8 cellular contexts compared by ENCODE assay signal in genomic region chr13:44142911-44143665, GRCh38.
DNase-seq lines count a peak whose midpoint lies in the region; ATAC-seq, FAIRE-seq and TF ChIP-seq lines count a peak whose summit lies in the region.

No MANE protein-coding gene starts in this region.

- peaks cover 6% of the 10 kb centered on the region for H3K27me3 Mint-ChIP-seq in stimulated activated naive CD8-positive, alpha-beta T cell treated with anti-CD3 and anti-CD28 coated beads, Interleukin-15, Interleukin-2, amounts not matched to agents 100 ng/mL and 50 ng/mL, for 24 hours

- H2BK15ac ChIP-seq in mesendoderm (replicated peaks; ENCODE audit: low read depth): no peak overlapping the region

- no peak overlapping the region for H3K27ac Mint-ChIP-seq in stimulated activated naive CD8-positive, alpha-beta T cell treated with anti-CD3 and anti-CD28 coated beads, Interleukin-15, Interleukin-2, amounts not matched to agents 100 ng/mL and 50 ng/mL, for 24 hours

- H2AK5ac ChIP-seq in mesendoderm (ENCODE audit: low read length): no peak overlapping the region

- H3K4me1 ChIP-seq in GM12878 (ENCODE audit: control insufficient read depth, insufficient read depth, low read length) (peaks cover 5% of the 10 kb centered on the region), mesendoderm (ENCODE audit: control insufficient read depth, low read depth, low read length) (peaks cover 3% of the 10 kb centered on the region)

- no peaks in the 10 kb centered on the region; the same call in 2 of the 3 replicates for H3K9me3 ChIP-seq in GM12878 (replicated peaks; ENCODE audit: control insufficient read depth, insufficient read depth, low read length)

- no peak for DNase-seq in stimulated activated naive CD8-positive, alpha-beta T cell treated with anti-CD3 and anti-CD28 coated beads, Interleukin-15, Interleukin-2, amounts not matched to agents 100 U/mL and 50 U/mL, for 24 hours
- DNase-seq in GM12878 (ENCODE audit: low read depth, low spot score) (no peak), mesendoderm (peak; percentile 86), omental fat pad (ENCODE audit: low spot score) (no peak), GM10266 (ENCODE audit: extremely low spot score) (no peak)

- ATAC-seq in stimulated activated naive CD8-positive, alpha-beta T cell treated with anti-CD3 and anti-CD28 coated beads, Interleukin-15, Interleukin-2, amounts not matched to agents 100 U/mL and 50 U/mL, for 24 hours: no peak
- ATAC-seq in GM12878: no peak
- ATAC-seq in HG03457 (IDR thresholded peaks at IDR 0.05; ENCODE audit: unreplicated experiment): no peak
- no peak for ATAC-seq in omental fat pad (ENCODE audit: low FRiP score)
- no peak for ATAC-seq in GM18520 (IDR thresholded peaks at IDR 0.05; ENCODE audit: unreplicated experiment)

- H3K4me3 ChIP-seq in GM12878: no peak overlapping the region
- no peak overlapping the region for H3K4me3 ChIP-seq in mesendoderm (ENCODE audit: low read length)

- no peaks in the 10 kb centered on the region for H3K79me2 ChIP-seq in GM12878 (ENCODE audit: control insufficient read depth, insufficient read depth, low read length)
- H3K79me2 ChIP-seq in mesendoderm (ENCODE audit: control insufficient read depth, insufficient read depth, low read length): no peaks in the 10 kb centered on the region

- no peak overlapping the region for H4K5ac ChIP-seq in mesendoderm (ENCODE audit: low read length)

- H3K36me3 ChIP-seq in GM12878 (ENCODE audit: control insufficient read depth in 2 of 2, insufficient read depth in 2 of 2, low read length in 1 of 2) (no peaks in the 10 kb centered on the region), mesendoderm (ENCODE audit: control insufficient read depth, insufficient read depth, low read length) (no peaks in the 10 kb centered on the region)

- no peaks in the 10 kb centered on the region for H3K36me3 Mint-ChIP-seq in stimulated activated naive CD8-positive, alpha-beta T cell treated with anti-CD3 and anti-CD28 coated beads, Interleukin-15, Interleukin-2, amounts not matched to agents 100 ng/mL and 50 ng/mL, for 24 hours (ENCODE audit: low read depth)

- 0 out of 2 replicates have a peak overlapping the region, but pooled peaks have one; percentile 97 for H2AFZ ChIP-seq in GM12878 (ENCODE audit: control insufficient read depth, low read depth, low read length)

- H3K9ac ChIP-seq in GM12878 (ENCODE audit: control insufficient read depth, insufficient read depth, low read length): no peak overlapping the region
- H3K9ac ChIP-seq in mesendoderm (ENCODE audit: low read length): no peak overlapping the region

- TF ChIP-seq EP300 in GM12878 (IDR thresholded peaks at IDR 0.05; ENCODE audit: borderline replicate concordance in 1 of 2, control insufficient read depth in 1 of 2, low read depth in 2 of 2, low read length in 2 of 2): no peak

- H3K27me3 ChIP-seq in GM12878 (replicated peaks in 1 of 2; ENCODE audit: control insufficient read depth in 2 of 2, insufficient read depth in 2 of 2, low read length in 1 of 2) (peaks cover 0 to 6% of the 10 kb centered on the region in 2 experiments; a peak in 2 of 4 replicates), mesendoderm (ENCODE audit: insufficient read depth, low read length, poor library complexity) (no peaks in the 10 kb centered on the region)

- 47% methylated on average over 4 of the region's 4 CpGs for WGBS in GM12878 (ENCODE audit: insufficient coverage, insufficient replicate concordance, low lambda C conversion rate, missing lambda C conversion rate)
- no CpG with 5 or more reads among the region's 4 CpGs for WGBS in mesendoderm (ENCODE audit: extremely low coverage, insufficient coverage, low lambda C conversion rate)

- no peak for TF ChIP-seq POLR2A in GM12878 (IDR thresholded peaks at IDR 0.05; ENCODE audit: low read depth, low read length)

- RAD21 ChIA-PET in GM12878 (lab: Charles Lee; ENCODE audit: unreplicated experiment): no interaction called here

- H3K27ac ChIP-seq in GM12878 (ENCODE audit: control insufficient read depth, insufficient read depth) (no peak overlapping the region), mesendoderm (ENCODE audit: low read depth, low read length) (no peak overlapping the region)

- FAIRE-seq in GM12878 (lab: Jason Lieb, UNC): no peak

- no peaks in the 10 kb centered on the region for H3K9me3 Mint-ChIP-seq in stimulated activated naive CD8-positive, alpha-beta T cell treated with anti-CD3 and anti-CD28 coated beads, Interleukin-15, Interleukin-2, amounts not matched to agents 100 ng/mL and 50 ng/mL, for 24 hours

- SMC1A ChIA-PET in GM12878 (lab: Charles Lee; ENCODE audit: uncharacterized antibody, unreplicated experiment): interaction anchor here (0.6 kb wide), 1 partner anchor 417 kb away, joined by 4 read pairs; no protein-coding TSS in a partner anchor

- no peak overlapping the region for H3K23ac ChIP-seq in mesendoderm (ENCODE audit: low read length)

- no peaks in the 10 kb centered on the region for H4K20me1 ChIP-seq in GM12878 (ENCODE audit: control insufficient read depth, insufficient read depth)

- CTCF ChIA-PET in GM12878 (lab: Yijun Ruan, JAX): interaction anchor here (1.1 kb wide), 1 partner anchor 235 kb away, joined by 3 read pairs; no protein-coding TSS in a partner anchor

- peaks cover 26% of the 10 kb centered on the region for H3K4me1 Mint-ChIP-seq in stimulated activated naive CD8-positive, alpha-beta T cell treated with anti-CD3 and anti-CD28 coated beads, Interleukin-15, Interleukin-2, amounts not matched to agents 100 ng/mL and 50 ng/mL, for 24 hours (ENCODE audit: low read depth)

- intact Hi-C loops in GM12878 (cut with micrococcal nuclease; ENCODE audit: unreplicated experiment): no loop called here

- H3K18ac ChIP-seq in mesendoderm (ENCODE audit: low read length): no peak overlapping the region

- no peak overlapping the region for H2BK5ac ChIP-seq in mesendoderm (ENCODE audit: low read length)

- no TSS peak for BruUV-seq in GM12878 (replicated peaks; lab: Mats Ljungman, UMichigan)

- in situ Hi-C loops in GM12878 (cut with MboI): no loop called here

- H3K4ac ChIP-seq in mesendoderm (ENCODE audit: low read depth, low read length): no peak overlapping the region

- TF ChIP-seq RAD21 in GM12878 (IDR thresholded peaks at IDR 0.05; ENCODE audit: insufficient read depth, low read depth, low read length): no peak

- no peak for TF ChIP-seq CTCF in GM12878 (IDR thresholded peaks at IDR 0.05 in 2 of 3, conservative IDR thresholded peaks at IDR 0.05 in 1 of 3; ENCODE audit: control insufficient read depth in 2 of 3, extremely low read depth in 1 of 3, insufficient read depth in 1 of 3, low read depth in 3 of 3, low read length in 3 of 3)
- TF ChIP-seq CTCF in omental fat pad (IDR thresholded peaks at IDR 0.05): no peak
- no peak for TF ChIP-seq CTCF in GM10266 (IDR thresholded peaks at IDR 0.05; ENCODE audit: control insufficient read depth, insufficient read depth, low read depth, missing control alignments)

- H3K4me2 ChIP-seq in GM12878 (ENCODE audit: control insufficient read depth, insufficient read depth) (no peak overlapping the region), mesendoderm (ENCODE audit: low read length) (no peak overlapping the region)

- no peak overlapping the region for H2BK120ac ChIP-seq in mesendoderm (ENCODE audit: low read depth, low read length)

- H4K8ac ChIP-seq in mesendoderm (ENCODE audit: low read depth, low read length): no peak overlapping the region

- no peaks in the 10 kb centered on the region for H3K79me1 ChIP-seq in mesendoderm (ENCODE audit: low read length)

- H3K56ac ChIP-seq in mesendoderm (ENCODE audit: low read length): no peak overlapping the region

- POLR2A ChIA-PET in GM12878 (lab: Charles Lee): no interaction called here

- H3K4me3 Mint-ChIP-seq in stimulated activated naive CD8-positive, alpha-beta T cell treated with anti-CD3 and anti-CD28 coated beads, Interleukin-15, Interleukin-2, amounts not matched to agents 100 ng/mL and 50 ng/mL, for 24 hours: peak overlapping the region; percentile 86

TF ChIP-seq in GM12878, 131 proteins besides CTCF, POLR2A, EP300 and RAD21:
- no peak for TF ChIP-seq CHD4 (IDR thresholded peaks at IDR 0.05)
- TF ChIP-seq PAX8 (IDR thresholded peaks at IDR 0.05): no peak
- TF ChIP-seq MYB (IDR thresholded peaks at IDR 0.05; ENCODE audit: borderline replicate concordance, low read depth, low read length): no peak
TF ChIP-seq in GM12878: peak in this region for 0.
